Comparison of ENCODE assay signal across 8 cellular contexts in genomic region chr16:9138731-9139501, GRCh38. TPM values are rescaled to one million over a fixed set of nuclear protein-coding genes. Genes with fewer than 3 reads are reported as not detected.
DNase-seq lines count a peak whose midpoint lies in the region; ATAC-seq, FAIRE-seq and TF ChIP-seq lines count a peak whose summit lies in the region.

No MANE protein-coding gene starts in this region.

- peak overlapping the region in 2 of 3 experiments; percentile 7 to 62; a peak in 3 of 7 replicates for H3K27ac Mint-ChIP-seq in H9
- H3K27ac Mint-ChIP-seq in activated CD4-positive, alpha-beta T cell treated with anti-CD3 and anti-CD28 coated beads for 36 hours, result no peak overlapping the region

- H3K4me2 ChIP-seq in H9 (ENCODE audit: insufficient read depth, insufficient read length, low read length) (peak overlapping the region; percentile 51), HepG2 (ENCODE audit: low read depth, low read length) (peak overlapping the region; percentile 69)

- H3K23ac ChIP-seq in H9 (ENCODE audit: insufficient read length, low read depth, low read length), result no peak overlapping the region

- H3K18ac ChIP-seq in H9 (ENCODE audit: insufficient read length, low read depth, low read length), result no peak overlapping the region

- no peak overlapping the region for H2BK5ac ChIP-seq in H9 (ENCODE audit: insufficient read length, low read length)

- H3K9me3 ChIP-seq in H9 (ENCODE audit: control insufficient read depth, low read depth, low read length) (no peaks in the 10 kb centered on the region), HepG2 (ENCODE audit: low read length) (no peaks in the 10 kb centered on the region)

- no peak overlapping the region for H3K56ac ChIP-seq in H9 (ENCODE audit: insufficient read length, low read depth, low read length)

- no peak overlapping the region for H2BK120ac ChIP-seq in H9 (ENCODE audit: low read depth, low read length, poor library complexity, severe bottlenecking)

- in situ Hi-C loops in HepG2 (cut with HindIII; ENCODE audit: extremely low pct_ligation_motif_present, low pct_unique_long_range_greater_than_20kb), result no loop called here

- H3K14ac ChIP-seq in H9 (ENCODE audit: insufficient read depth, low read length), result no peak overlapping the region

- H3K9ac ChIP-seq in H9 (ENCODE audit: extremely low read depth, insufficient read length, low read length) (no peak overlapping the region), HepG2 (ENCODE audit: insufficient read depth, low read depth, low read length) (no peak overlapping the region)

- H3K27me3 ChIP-seq in H9 (ENCODE audit: insufficient read depth, low read length) (no peaks in the 10 kb centered on the region), HepG2 (ENCODE audit: control insufficient read depth in 1 of 2, insufficient read depth in 2 of 2, low read length in 2 of 2) (peaks cover 6 to 11% of the 10 kb centered on the region in 2 experiments; a peak in 3 of 5 replicates)

- peaks cover 2 to 5% (median 3%) of the 10 kb centered on the region in 3 experiments; a peak in 6 of 7 replicates for H3K36me3 Mint-ChIP-seq in H9 (ENCODE audit: insufficient read depth in 1 of 3, low read depth in 3 of 3)
- H3K36me3 Mint-ChIP-seq in activated CD4-positive, alpha-beta T cell treated with anti-CD3 and anti-CD28 coated beads for 36 hours (ENCODE audit: low read depth), result peaks cover 1% of the 10 kb centered on the region

- TF ChIP-seq RAD21 in HepG2 (CRISPR knock-in tag; IDR thresholded peaks at IDR 0.05), result peak; percentile 86

- H3K79me2 ChIP-seq in H9 (ENCODE audit: insufficient read depth, low read length) (no peaks in the 10 kb centered on the region), HepG2 (ENCODE audit: insufficient read depth, low read length) (no peaks in the 10 kb centered on the region)

- no peak overlapping the region for H3K4ac ChIP-seq in H9 (ENCODE audit: low read depth, low read length)

- peaks cover 11 to 12% of the 10 kb centered on the region in 2 experiments for H3K4me1 Mint-ChIP-seq in H9
- H3K4me1 Mint-ChIP-seq in activated CD4-positive, alpha-beta T cell treated with anti-CD3 and anti-CD28 coated beads for 36 hours, result peaks cover 18% of the 10 kb centered on the region

- no peak overlapping the region for H2AFZ ChIP-seq in H9 (ENCODE audit: low read length)
- no peak overlapping the region for H2AFZ ChIP-seq in HepG2 (ENCODE audit: low read length)

- H3K4me1 ChIP-seq in H9 (ENCODE audit: insufficient read depth, low read length) (no peaks in the 10 kb centered on the region; the same call in 1 of the 2 replicates), HepG2 (ENCODE audit: insufficient read depth, low read length) (peaks cover 28% of the 10 kb centered on the region)

- FAIRE-seq in HepG2 (lab: Jason Lieb, UNC), result peak; percentile 48

- no peaks in the 10 kb centered on the region for H3K79me1 ChIP-seq in H9 (ENCODE audit: insufficient read depth, low read depth, low read length, poor library complexity, severe bottlenecking)

- no peak overlapping the region for H3K27ac ChIP-seq in H9 (ENCODE audit: insufficient read length, low read depth, low read length)
- H3K27ac ChIP-seq in HepG2 (ENCODE audit: extremely low read length, insufficient read depth, low read length), result no peak overlapping the region

- no peak overlapping the region for H3T11ph ChIP-seq in H9 (ENCODE audit: low read length)

- CTCF ChIA-PET in activated CD4-positive, alpha-beta T cell treated with anti-CD3 and anti-CD28 coated beads for 36 hours (lab: Charles Lee), result interaction anchor here (0.6 to 3.0 kb wide), 30 partner anchors 9 to 1780 kb away, joined by 3 to 21 read pairs (median 4); no protein-coding TSS in a partner anchor
- CTCF ChIA-PET in HepG2 (lab: Yijun Ruan, JAX; ENCODE audit: low intra/inter-chr PET ratio, low total read pairs), result interaction anchor here (1.2 to 1.5 kb wide), 3 partner anchors 87 to 1043 kb away, joined by 3 to 4 read pairs (median 4); partner anchors contain the start of gene GRIN2A

- peak overlapping the region in 2 of 3 experiments; percentile 4 to 50; a peak in 3 of 6 replicates for H3K4me3 ChIP-seq in HepG2 (replicated peaks in 1 of 3; ENCODE audit: insufficient read depth in 1 of 3, low read depth in 2 of 3, low read length in 3 of 3)

- POLR2A ChIA-PET in activated CD4-positive, alpha-beta T cell treated with anti-CD3 and anti-CD28 coated beads for 36 hours (lab: Charles Lee), result interaction anchor here (0.6 kb wide), 1 partner anchor 501 kb away, joined by 7 read pairs; no protein-coding TSS in a partner anchor
- POLR2A ChIA-PET in HepG2 (lab: Yijun Ruan, JAX), result interaction anchor here (0.6 to 1.1 kb wide), 2 partner anchors 47 to 477 kb away, joined by 3 to 6 read pairs; partner anchors contain the start of gene HAPSTR1

- no peaks in the 10 kb centered on the region for H4K20me1 ChIP-seq in H9 (ENCODE audit: control insufficient read depth, insufficient read depth, insufficient read length)
- H4K20me1 ChIP-seq in HepG2 (ENCODE audit: insufficient read depth, low read length), result no peaks in the 10 kb centered on the region

- peak; percentile 78 for ATAC-seq in activated CD4-positive, alpha-beta T cell treated with anti-CD3 and anti-CD28 coated beads for 36 hours
- ATAC-seq in HepG2 (peak; percentile 90), GM19035 (IDR thresholded peaks at IDR 0.05; ENCODE audit: unreplicated experiment) (no peak)

- TF ChIP-seq CTCF in H9 (conservative IDR thresholded peaks at IDR 0.05) (peak; percentile 94), HepG2 (CRISPR knock-in tag; IDR thresholded peaks at IDR 0.05) (peak; percentile 99)

- H2BK15ac ChIP-seq in H9 (ENCODE audit: low read depth, low read length), result no peak overlapping the region

- no CpG with 5 or more reads among the region's 21 CpGs for WGBS in H9 (ENCODE audit: extremely low coverage, insufficient read length, low lambda C conversion rate)
- 10% methylated on average over 21 of the region's 21 CpGs for WGBS in HepG2 (ENCODE audit: low lambda C conversion rate)

- no peak overlapping the region for H4K5ac ChIP-seq in H9 (ENCODE audit: insufficient read length, low read depth, low read length)

- peaks cover 2 to 4% of the 10 kb centered on the region in 2 experiments; a peak in 3 of 5 replicates for H3K9me3 Mint-ChIP-seq in H9
- no peaks in the 10 kb centered on the region for H3K9me3 Mint-ChIP-seq in activated CD4-positive, alpha-beta T cell treated with anti-CD3 and anti-CD28 coated beads for 36 hours (ENCODE audit: low read depth)

- H3K4me3 Mint-ChIP-seq in H9, result peak overlapping the region; percentile 39 to 51; a peak in 3 of 5 replicates
- H3K4me3 Mint-ChIP-seq in activated CD4-positive, alpha-beta T cell treated with anti-CD3 and anti-CD28 coated beads for 36 hours, result no peak overlapping the region

- no peak overlapping the region for H2AK5ac ChIP-seq in H9 (ENCODE audit: insufficient read length, low read length)

- no peak for TF ChIP-seq POLR2A in HepG2 (IDR thresholded peaks at IDR 0.05; ENCODE audit: insufficient read depth in 1 of 2, low read depth in 2 of 2, low read length in 2 of 2)

- peaks cover 13% of the 10 kb centered on the region for H3K27me3 Mint-ChIP-seq in H9 (ENCODE audit: low read depth)
- no peaks in the 10 kb centered on the region for H3K27me3 Mint-ChIP-seq in activated CD4-positive, alpha-beta T cell treated with anti-CD3 and anti-CD28 coated beads for 36 hours

- peak in 11 of 14 donors; percentile 6 to 68 (median 29) for DNase-seq in C1 segment of cervical spinal cord (lab: John Stamatoyannopoulos, UW)
- peak; percentile 89 for DNase-seq in H9
- peak; percentile 86 for DNase-seq in NCI-H2227 (lab: John Stamatoyannopoulos, UW; ENCODE audit: unreplicated experiment)
- DNase-seq in activated CD4-positive, alpha-beta T cell treated with anti-CD3 and anti-CD28 coated beads for 36 hours, result peak; percentile 87
- peak; percentile 77 for DNase-seq in cerebellar cortex (ENCODE audit: low spot score)
- peak; percentile 73 for DNase-seq in HepG2 (ENCODE audit: low spot score)
- DNase-seq in stimulated activated CD4-positive, alpha-beta T cell treated with anti-CD3 and anti-CD28 coated beads, TNF-alpha, amount 100 ng/mL, for 1 hour (ENCODE audit: low read depth in 3 of 3, low spot score in 1 of 3), result peak in 2 of 3 donors; percentile 17 to 49

- H3K36me3 ChIP-seq in HepG2 (replicated peaks in 1 of 2; ENCODE audit: control insufficient read depth in 1 of 2, insufficient read depth in 2 of 2, low read length in 2 of 2), result no peaks in the 10 kb centered on the region

- TF ChIP-seq EP300 in HepG2 (IDR thresholded peaks at IDR 0.05; ENCODE audit: low read depth in 2 of 2, low read length in 2 of 2) (no peak), HepG2 (CRISPR knock-in tag; IDR thresholded peaks at IDR 0.05; ENCODE audit: borderline replicate concordance) (peak; percentile 40; the same call in 1 of the 2 replicates)

- H4K8ac ChIP-seq in H9 (replicated peaks; ENCODE audit: insufficient read length, low read depth, low read length), result no peak overlapping the region

- intact Hi-C loops in activated CD4-positive, alpha-beta T cell treated with anti-CD3 and anti-CD28 coated beads for 36 hours (cut with DNase I, micrococcal nuclease), result loop anchor here (1.0 to 10.0 kb wide), 5 partner anchors 86 to 1366 kb away; partner anchors contain the start of genes ABAT (in 1 of the 2) and GRIN2A (in 1 of the 2)
- intact Hi-C loops in HepG2 (cut with micrococcal nuclease; ENCODE audit: unreplicated experiment), result loop anchor here (1.0 to 10.0 kb wide), 5 partner anchors 86 to 564 kb away; no protein-coding TSS in a partner anchor

- no peaks in the 10 kb centered on the region for H3K23me2 ChIP-seq in H9 (ENCODE audit: insufficient read length, low read depth, low read length, poor library complexity, severe bottlenecking)

- H2BK20ac ChIP-seq in H9 (ENCODE audit: low read depth, low read length, poor library complexity, severe bottlenecking), result no peak overlapping the region

- no peak overlapping the region for H2BK12ac ChIP-seq in H9 (ENCODE audit: insufficient read length, low read depth, low read length)

- BruUV-seq in HepG2 (replicated peaks; lab: Mats Ljungman, UMichigan), result no TSS peak

- H4K91ac ChIP-seq in H9 (ENCODE audit: insufficient read length, low read depth, low read length), result no peak overlapping the region

RNA-seq across cellular contexts. Expression of gene HAPSTR1, which starts 47.5 kb away (rescaled TPM):
- total RNA-seq in H9 (2021), result 80.1 and 85.2 TPM in 2 replicates
- total RNA-seq in activated CD4-positive, alpha-beta T cell treated with anti-CD3 and anti-CD28 coated beads for 36 hours, result 10 to 100 TPM; 42.4 to 51.4 TPM
- 83.2 and 98.4 TPM in 2 replicates for total RNA-seq in HepG2 (2016; rRNA removed; fragmentation: Illumina TruSeq; extraction: Trizol)
- total RNA-seq in HepG2 (2016; cell fraction: cytosol; rRNA removed; fragmentation: Illumina TruSeq; extraction: Trizol; ENCODE audit: low read depth), result 7.8 and 8.2 TPM in 2 replicates
- 84.4 and 87.6 TPM in 2 replicates for total RNA-seq in HepG2 (2016; cell fraction: insoluble cytoplasmic fraction; rRNA removed; fragmentation: Illumina TruSeq; extraction: Trizol)
- 37.9 and 42.3 TPM in 2 replicates for total RNA-seq in HepG2 (2016; cell fraction: membrane; rRNA removed; fragmentation: Illumina TruSeq; extraction: Trizol)
- 61.0 and 71.2 TPM in 2 replicates for total RNA-seq in HepG2 (2016; cell fraction: nucleus; rRNA removed; fragmentation: Illumina TruSeq; extraction: Trizol)
- polyA plus RNA-seq in HepG2 (2011; rRNA removed), result 23.6 and 25.2 TPM in 2 replicates
- 10.9 and 17.5 TPM in 2 replicates for polyA plus RNA-seq in HepG2 (2011; cell fraction: cytosol; rRNA removed)
- 18.7 and 24.1 TPM in 2 replicates for polyA plus RNA-seq in HepG2 (2011; cell fraction: nucleus; rRNA removed)
- polyA plus RNA-seq in HepG2 (2012), result 23.7 and 25.0 TPM in 2 replicates
- polyA plus RNA-seq in HepG2 (2016; cell fraction: cytosol; fragmentation: Illumina TruSeq; extraction: Trizol; ENCODE audit: low read depth), result 2.8 and 3.6 TPM in 2 replicates
- 37.1 and 37.6 TPM in 2 replicates for polyA plus RNA-seq in HepG2 (2016; cell fraction: insoluble cytoplasmic fraction; fragmentation: Illumina TruSeq; extraction: Trizol; ENCODE audit: low read depth)
- 13.0 and 13.5 TPM in 2 replicates for polyA plus RNA-seq in HepG2 (2016; cell fraction: membrane; fragmentation: Illumina TruSeq; extraction: Trizol; ENCODE audit: low read depth)
- polyA plus RNA-seq in HepG2 (2016; cell fraction: nucleus; fragmentation: Illumina TruSeq; extraction: Trizol; ENCODE audit: insufficient read depth, low read depth), result 44.6 and 47.8 TPM in 2 replicates
- polyA minus RNA-seq in HepG2 (2011; rRNA and poly(A)+ RNA removed; ENCODE audit: low replicate concordance), result 32.6 and 37.5 TPM in 2 replicates
- 34.0 and 41.8 TPM in 2 replicates for polyA minus RNA-seq in HepG2 (2011; cell fraction: cytosol; rRNA and poly(A)+ RNA removed)
- 81.2 and 89.8 TPM in 2 replicates for polyA minus RNA-seq in HepG2 (2011; cell fraction: nucleus; rRNA and poly(A)+ RNA removed)

Comparison
In these comparisons a context has a peak if more than half of its experiments do, and no peak if none do; other contexts are left out.
1. DNase-seq: peak in every context shown above with its lines; median percentile 89 in H9; 87 in activated CD4-positive, alpha-beta T cell treated with anti-CD3 and anti-CD28 coated beads for 36 hours; 86 in NCI-H2227; 77 in cerebellar cortex; 73 in HepG2; 33 in stimulated activated CD4-positive, alpha-beta T cell treated with anti-CD3 and anti-CD28 coated beads, TNF-alpha, amount 100 ng/mL, for 1 hour; 29 in C1 segment of cervical spinal cord.